Comparison of ENCODE assay signal across 1 cellular context in genomic region chr5:142981886-142982820, GRCh38.
TF ChIP-seq lines count a peak whose summit lies in the region.

No MANE protein-coding gene starts in this region.

TF ChIP-seq in HepG2, 621 proteins besides CTCF, POLR2A, EP300 and RAD21 (continued from another document):
- TF ChIP-seq ZXDC (CRISPR knock-in tag; IDR thresholded peaks at IDR 0.05) (no peak), GRHL1 (CRISPR knock-in tag; conservative IDR thresholded peaks at IDR 0.05) (no peak), CENPT (CRISPR knock-in tag; IDR thresholded peaks at IDR 0.05; ENCODE audit: low read depth) (no peak), ZNF33B (CRISPR knock-in tag; IDR thresholded peaks at IDR 0.05) (0 out of 2 replicates have a peak, but pooled peaks have one; percentile 41), PHF5A (CRISPR knock-in tag; IDR thresholded peaks at IDR 0.05; ENCODE audit: low read depth, unreplicated experiment) (no peak), TOPORS (CRISPR knock-in tag; IDR thresholded peaks at IDR 0.05) (0 out of 2 replicates have a peak, but pooled peaks have one; percentile 34), ZNF10 (CRISPR knock-in tag; IDR thresholded peaks at IDR 0.05; ENCODE audit: borderline replicate concordance, low read depth) (no peak), ZNF30 (CRISPR knock-in tag; IDR thresholded peaks at IDR 0.05) (no peak), SMC3 (IDR thresholded peaks at IDR 0.05; ENCODE audit: low read length) (no peak), JUN (CRISPR knock-in tag; IDR thresholded peaks at IDR 0.05) (no peak), PAXIP1 (CRISPR knock-in tag; conservative IDR thresholded peaks at IDR 0.05) (peak; percentile 96), GPBP1L1 (CRISPR knock-in tag; IDR thresholded peaks at IDR 0.05) (no peak), MIER3 (CRISPR knock-in tag; IDR thresholded peaks at IDR 0.05; ENCODE audit: borderline replicate concordance) (peak; percentile 48; the same call in 1 of the 2 replicates), GMEB2 (CRISPR knock-in tag; IDR thresholded peaks at IDR 0.05; ENCODE audit: low read depth) (no peak), ZBED4 (CRISPR knock-in tag; IDR thresholded peaks at IDR 0.05; ENCODE audit: borderline replicate concordance) (peak; percentile 69; the same call in 1 of the 2 replicates), ZNF317 (CRISPR knock-in tag; IDR thresholded peaks at IDR 0.05) (peak; percentile 64; the same call in 1 of the 2 replicates), ZNF597 (CRISPR knock-in tag; IDR thresholded peaks at IDR 0.05) (no peak)
